ENCODE assay signal across 18 cellular contexts in genomic region chr15:45093622-45094357, GRCh38. TPM values are rescaled to one million over a fixed set of nuclear protein-coding genes. Genes with fewer than 3 reads are reported as not detected.
DNase-seq lines count a peak whose midpoint lies in the region; ATAC-seq and TF ChIP-seq lines count a peak whose summit lies in the region.
"Had no signal": no experiment of that assay in that cellular context is flagged by ENCODE, and none has a peak within 500 bp of the region (broad histone marks: within the 10 kb centered on the region; RNA-seq: fewer than 3 reads in every experiment).

No MANE protein-coding gene starts in this region.

- H3K4me1 Mint-ChIP-seq in chondrocyte (ENCODE audit: low read depth) = peaks cover 2% of the 10 kb centered on the region
- H3K4me1 Mint-ChIP-seq: CD4-positive, CD25-positive, alpha-beta regulatory T cell; CD8-positive, alpha-beta memory T cell; GM23338 had no signal

- peaks cover 41% of the 10 kb centered on the region for H3K27me3 Mint-ChIP-seq in chondrocyte (ENCODE audit: low read depth)

- H3K27ac ChIP-seq in right cardiac atrium (ENCODE audit: low read length) (no peak overlapping the region), neuronal stem cell (replicated peaks; ENCODE audit: low read length) (no peak overlapping the region), sigmoid colon (no peak overlapping the region)
- H3K27ac ChIP-seq: HL-60 had no signal

- H2BK120ac ChIP-seq in neuronal stem cell (ENCODE audit: low read depth, low read length) = no peak overlapping the region

- no peak overlapping the region for H3K4me3 ChIP-seq in right cardiac atrium (ENCODE audit: low read length)
- no peak overlapping the region for H3K4me3 ChIP-seq in neuronal stem cell (ENCODE audit: low read length in 2 of 2)
- H3K4me3 ChIP-seq in sigmoid colon = no peak overlapping the region
- H3K4me3 ChIP-seq: GM23338 had no signal

- H2BK15ac ChIP-seq in neuronal stem cell (ENCODE audit: low read length) = no peak overlapping the region

- H3K27ac Mint-ChIP-seq in chondrocyte (ENCODE audit: unreplicated experiment) = peak overlapping the region; percentile 45
- H3K27ac Mint-ChIP-seq: CD4-positive, CD25-positive, alpha-beta regulatory T cell; CD8-positive, alpha-beta memory T cell; GM23338 had no signal

- no peak overlapping the region for H2BK12ac ChIP-seq in neuronal stem cell (ENCODE audit: low read length)

- no peak overlapping the region for H4K8ac ChIP-seq in neuronal stem cell (ENCODE audit: low read depth, low read length)

- H3K4me2 ChIP-seq in neuronal stem cell (ENCODE audit: insufficient read depth, low read length, poor library complexity, severe bottlenecking) = no peak overlapping the region
- H3K4me2 ChIP-seq: GM23338 had no signal

- H4K91ac ChIP-seq in neuronal stem cell (ENCODE audit: low read depth, low read length, poor library complexity) = no peak overlapping the region

- no peak for ATAC-seq in right cardiac atrium
- ATAC-seq: GM23338 had no signal

- H3K36me3 ChIP-seq in neuronal stem cell (replicated peaks in 1 of 2; ENCODE audit: control insufficient read depth in 2 of 2, insufficient read depth in 2 of 2, low read length in 2 of 2) = no peaks in the 10 kb centered on the region
- no peaks in the 10 kb centered on the region for H3K36me3 ChIP-seq in sigmoid colon
- H3K36me3 ChIP-seq: BE2C had no signal

- DNase-seq in cardiac septum (ENCODE audit: low spot score) (peak; percentile 46), right cardiac atrium (no peak), chondrocyte (ENCODE audit: low spot score) (no peak), neuronal stem cell (ENCODE audit: low spot score) (no peak), sigmoid colon (peak; percentile 52), SK-N-DZ (ENCODE audit: low spot score) (no peak), KBM-7 (no peak), NAMALWA (ENCODE audit: low spot score) (no peak)
- DNase-seq: ACHN; BE2C; C1 segment of cervical spinal cord; CD4-positive, CD25-positive, alpha-beta regulatory T cell; CD8-positive, alpha-beta memory T cell; COR-L47; HCEC 1CT had no signal

- 81% methylated on average over 11 of the region's 11 CpGs for WGBS in right cardiac atrium
- no CpG with 5 or more reads among the region's 11 CpGs for WGBS in neuronal stem cell (ENCODE audit: extremely low coverage in 2 of 2, insufficient read length in 2 of 2, insufficient replicate concordance in 1 of 2), 2 donors
- WGBS in sigmoid colon, 2 donors = 91 to 93% methylated on average over 11 of the region's 11 CpGs

- no peak overlapping the region for H3K4me3 Mint-ChIP-seq in chondrocyte (ENCODE audit: unreplicated experiment)
- H3K4me3 Mint-ChIP-seq: CD4-positive, CD25-positive, alpha-beta regulatory T cell; CD8-positive, alpha-beta memory T cell; GM23338 had no signal

- intact Hi-C loops in cardiac septum (cut with DNase I) (no loop called here), right cardiac atrium (cut with DNase I) (no loop called here), sigmoid colon (cut with DNase I) (no loop called here)

- H3K23ac ChIP-seq in neuronal stem cell (ENCODE audit: low read depth, low read length, poor library complexity) = peak overlapping the region; percentile 45

- no peak for TF ChIP-seq EP300 in sigmoid colon (IDR thresholded peaks at IDR 0.05)

- in situ Hi-C loops in KBM-7 (cut with MboI; ENCODE audit: low pct_unique_long_range_greater_than_20kb, low sequenced_read_pairs) = no loop called here

- TF ChIP-seq POLR2A in sigmoid colon (IDR thresholded peaks at IDR 0.05) = no peak

- H3K79me1 ChIP-seq in neuronal stem cell (ENCODE audit: low read depth, low read length) = no peaks in the 10 kb centered on the region

- H3K9me3 Mint-ChIP-seq in chondrocyte (ENCODE audit: low read depth) = peaks cover 3% of the 10 kb centered on the region
- H3K9me3 Mint-ChIP-seq: CD8-positive, alpha-beta memory T cell; GM23338 had no signal

- H3K27me3 ChIP-seq in right cardiac atrium (ENCODE audit: control insufficient read depth, insufficient read depth) (no peaks in the 10 kb centered on the region), neuronal stem cell (ENCODE audit: control insufficient read depth in 3 of 3, insufficient read depth in 3 of 3, low read depth in 1 of 3, low read length in 3 of 3) (peaks cover 0 to 72% (median 0%) of the 10 kb centered on the region in 3 experiments), sigmoid colon (no peaks in the 10 kb centered on the region)
- H3K27me3 ChIP-seq: BE2C had no signal

- no peaks in the 10 kb centered on the region for H3K9me3 ChIP-seq in right cardiac atrium (ENCODE audit: control insufficient read depth, low read length)
- peaks cover 0 to 2% of the 10 kb centered on the region in 2 donors for H3K9me3 ChIP-seq in neuronal stem cell (replicated peaks in 1 of 2; ENCODE audit: control insufficient read depth in 2 of 2, insufficient read depth in 1 of 2, low read depth in 1 of 2, low read length in 2 of 2)
- no peaks in the 10 kb centered on the region for H3K9me3 ChIP-seq in sigmoid colon
- H3K9me3 ChIP-seq: BE2C had no signal

- no peak overlapping the region for H3K4ac ChIP-seq in neuronal stem cell (ENCODE audit: low read length)

- H3K4me1 ChIP-seq in right cardiac atrium (ENCODE audit: control insufficient read depth, insufficient read depth, low read length) (no peaks in the 10 kb centered on the region), neuronal stem cell (ENCODE audit: control insufficient read depth in 2 of 2, insufficient read depth in 1 of 2, low read depth in 1 of 2, low read length in 2 of 2) (no peaks in the 10 kb centered on the region), sigmoid colon (no peaks in the 10 kb centered on the region)

- TF ChIP-seq CTCF in chondrocyte (IDR thresholded peaks at IDR 0.05) (no peak), sigmoid colon (IDR thresholded peaks at IDR 0.05) (no peak)

- peak overlapping the region; percentile 32 for H3K9ac ChIP-seq in neuronal stem cell (ENCODE audit: low read depth, low read length, poor library complexity)

- no peak overlapping the region for H2AK5ac ChIP-seq in neuronal stem cell (ENCODE audit: low read depth, low read length)

- no peak overlapping the region for H2BK5ac ChIP-seq in neuronal stem cell (ENCODE audit: low read length)

- H3K18ac ChIP-seq in neuronal stem cell (ENCODE audit: low read length) = peak overlapping the region; percentile 29

- no peaks in the 10 kb centered on the region for H3K36me3 Mint-ChIP-seq in chondrocyte (ENCODE audit: low read depth)
- H3K36me3 Mint-ChIP-seq: CD4-positive, CD25-positive, alpha-beta regulatory T cell; CD8-positive, alpha-beta memory T cell had no signal

- H3K14ac ChIP-seq in neuronal stem cell (ENCODE audit: low read length) = no peak overlapping the region

- no peak overlapping the region for H2AFZ ChIP-seq in neuronal stem cell (ENCODE audit: low read length)
- H2AFZ ChIP-seq: GM23338 had no signal

RNA-seq across cellular contexts. Expression of gene DUOX2, which starts 20.2 kb away (rescaled TPM):
- total RNA-seq in cardiac septum = 0.19 TPM
- total RNA-seq in right cardiac atrium = under 1 TPM; 0.39 to 0.63 (median 0.43) TPM
- polyA plus RNA-seq in right cardiac atrium = 0.41 TPM
- 0.05 TPM in 1 of 3 replicates, not detected in the others for total RNA-seq in chondrocyte
- 0.01 TPM for polyA plus RNA-seq in neuronal stem cell (2013, experiment 1 of 2)
- 0.01 TPM for polyA plus RNA-seq in neuronal stem cell (2013, experiment 2 of 2)
- under 1 TPM; 0.14 to 0.83 (median 0.44) TPM for total RNA-seq in sigmoid colon
- 100 to 1,000 TPM in 1 of 3 donors, under 1 TPM in 2; 0.60 to 125 (median 0.92) TPM for polyA plus RNA-seq in sigmoid colon
- not detected in 2 replicates for polyA plus RNA-seq in SK-N-DZ (2014; cell fraction: cytosol; rRNA removed)
- polyA plus RNA-seq in SK-N-DZ (2014; cell fraction: nucleus; rRNA removed) = 0.02 and 0.07 TPM in 2 replicates
- total RNA-seq: CD4-positive, CD25-positive, alpha-beta regulatory T cell; CD8-positive, alpha-beta memory T cell; GM23338 had no signal
- polyA plus RNA-seq: CD4-positive, CD25-positive, alpha-beta regulatory T cell; CD8-positive, alpha-beta memory T cell; GM23338 had no signal

RNA-seq across cellular contexts. Expression of gene DUOXA2, which starts 20.3 kb away (rescaled TPM):
- total RNA-seq in cardiac septum (not detected), right cardiac atrium (not detected), chondrocyte (not detected in 3 replicates), sigmoid colon (under 1 TPM in 1 of 4 donors, not detected in 3; 0.28 TPM)
- polyA plus RNA-seq in right cardiac atrium (0.05 TPM), sigmoid colon (100 to 1,000 TPM in 1 of 3 donors, 1 to 10 TPM in 1, not detected in 1; 1.4 to 117 TPM)
- polyA plus RNA-seq in neuronal stem cell (2013, experiment 1 of 2) = not detected
- not detected for polyA plus RNA-seq in neuronal stem cell (2013, experiment 2 of 2)
- polyA plus RNA-seq in SK-N-DZ (2014; cell fraction: cytosol; rRNA removed) = not detected in 2 replicates
- not detected in 2 replicates for polyA plus RNA-seq in SK-N-DZ (2014; cell fraction: nucleus; rRNA removed)
- total RNA-seq: CD4-positive, CD25-positive, alpha-beta regulatory T cell; CD8-positive, alpha-beta memory T cell; GM23338; HT1080 had no signal
- polyA plus RNA-seq: CD4-positive, CD25-positive, alpha-beta regulatory T cell; CD8-positive, alpha-beta memory T cell; GM23338 had no signal

RNA-seq across cellular contexts. Expression of gene DUOXA1, which starts 35.9 kb away (rescaled TPM):
- total RNA-seq in cardiac septum (0.73 TPM), right cardiac atrium (1 to 10 TPM in 3 of 4 donors, under 1 TPM in 1; 0.72 to 2.1 (median 1.7) TPM), chondrocyte (0.47 to 0.82 TPM (median 0.64 TPM) in 3 replicates), sigmoid colon (1 to 10 TPM in 2 of 4 donors, under 1 TPM in 2; 0.36 to 3.1 (median 1.3) TPM)
- polyA plus RNA-seq in right cardiac atrium (1.2 TPM), sigmoid colon (1 to 10 TPM in 1 of 3 donors, not detected in 2; 1.7 TPM)
- polyA plus RNA-seq in neuronal stem cell (2013, experiment 1 of 2) = 0.04 TPM
- not detected for polyA plus RNA-seq in neuronal stem cell (2013, experiment 2 of 2)
- not detected in 2 replicates for polyA plus RNA-seq in SK-N-DZ (2014; cell fraction: cytosol; rRNA removed)
- not detected in 2 replicates for polyA plus RNA-seq in SK-N-DZ (2014; cell fraction: nucleus; rRNA removed)
- total RNA-seq: CD4-positive, CD25-positive, alpha-beta regulatory T cell; GM23338 had no signal
- polyA plus RNA-seq: CD4-positive, CD25-positive, alpha-beta regulatory T cell; GM23338 had no signal

RNA-seq across cellular contexts. Expression of gene DUOX1, which starts 36.0 kb away (rescaled TPM):
- 0.59 TPM for total RNA-seq in cardiac septum
- total RNA-seq in right cardiac atrium = 1 to 10 TPM; 1.9 to 6.1 (median 3.6) TPM
- 2.0 TPM for polyA plus RNA-seq in right cardiac atrium
- 0.21 TPM in 1 of 3 replicates, not detected in the others for total RNA-seq in chondrocyte
- 0.06 TPM for polyA plus RNA-seq in neuronal stem cell (2013, experiment 1 of 2)
- 0.03 TPM for polyA plus RNA-seq in neuronal stem cell (2013, experiment 2 of 2)
- 1 to 10 TPM in 1 of 4 donors, under 1 TPM in 2, not detected in 1; under 0.01 to 1.7 (median 0.27) TPM for total RNA-seq in sigmoid colon
- 1 to 10 TPM in 1 of 3 donors, not detected in 2; 1.3 TPM for polyA plus RNA-seq in sigmoid colon
- 0.10 TPM in 1 of 2 replicates, not detected in the other for polyA plus RNA-seq in SK-N-DZ (2014; cell fraction: cytosol; rRNA removed)
- 0.09 and 0.30 TPM in 2 replicates for polyA plus RNA-seq in SK-N-DZ (2014; cell fraction: nucleus; rRNA removed)
- total RNA-seq: CD4-positive, CD25-positive, alpha-beta regulatory T cell; HT1080 had no signal

Comparison
In these comparisons a context has a peak if more than half of its experiments do, and no peak if none do; other contexts are left out.
1. DNase-seq: peak in cardiac septum (single experiment) and sigmoid colon (single experiment); none in right cardiac atrium (0 of 3), chondrocyte (single experiment), neuronal stem cell (single experiment), SK-N-DZ (single experiment), KBM-7 (single experiment) and NAMALWA (single experiment).